8 cellular contexts compared by ENCODE assay signal in the genomic region with DNA sequence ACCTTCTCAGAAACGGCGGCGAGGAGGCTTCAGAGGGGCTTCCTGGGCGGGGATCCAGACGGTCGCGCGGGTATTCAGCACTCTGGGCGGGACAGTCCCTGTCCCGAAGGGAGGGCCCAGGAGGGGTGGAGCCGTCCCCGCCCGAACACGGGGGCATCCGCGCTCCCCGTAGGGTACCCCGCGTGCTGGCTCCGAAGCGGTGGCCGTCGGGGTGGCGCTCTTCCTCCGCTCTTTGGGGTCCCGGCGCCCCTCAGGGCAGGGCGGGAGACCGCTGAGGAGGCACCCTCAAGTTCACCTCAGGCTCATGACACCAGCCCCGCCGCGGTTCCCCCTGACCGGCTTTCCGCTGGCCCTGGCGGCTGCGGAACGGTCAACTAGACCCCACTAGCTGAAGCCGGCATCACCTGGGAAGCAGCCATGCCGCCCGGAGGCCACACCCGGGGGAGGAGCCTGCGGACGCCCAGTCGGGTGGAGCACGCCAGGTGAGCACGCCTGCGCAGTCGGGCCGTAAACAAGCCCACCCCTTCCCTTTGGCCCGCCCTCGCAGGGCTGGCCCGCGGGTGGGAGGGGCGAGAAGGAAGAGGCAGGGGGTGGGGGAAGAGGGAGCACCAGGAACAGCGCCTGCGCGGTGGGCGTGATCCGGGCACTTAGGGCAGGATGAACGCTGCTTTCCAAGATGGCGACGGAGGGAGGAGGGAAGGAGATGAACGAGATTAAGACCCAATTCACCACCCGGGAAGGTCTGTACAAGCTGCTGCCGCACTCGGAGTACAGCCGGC. TPM values are rescaled to one million over a fixed set of nuclear protein-coding genes. Genes with fewer than 3 reads are reported as not detected.
DNase-seq lines count a peak whose midpoint lies in the region; ATAC-seq, FAIRE-seq and TF ChIP-seq lines count a peak whose summit lies in the region.

A gene with protein sequence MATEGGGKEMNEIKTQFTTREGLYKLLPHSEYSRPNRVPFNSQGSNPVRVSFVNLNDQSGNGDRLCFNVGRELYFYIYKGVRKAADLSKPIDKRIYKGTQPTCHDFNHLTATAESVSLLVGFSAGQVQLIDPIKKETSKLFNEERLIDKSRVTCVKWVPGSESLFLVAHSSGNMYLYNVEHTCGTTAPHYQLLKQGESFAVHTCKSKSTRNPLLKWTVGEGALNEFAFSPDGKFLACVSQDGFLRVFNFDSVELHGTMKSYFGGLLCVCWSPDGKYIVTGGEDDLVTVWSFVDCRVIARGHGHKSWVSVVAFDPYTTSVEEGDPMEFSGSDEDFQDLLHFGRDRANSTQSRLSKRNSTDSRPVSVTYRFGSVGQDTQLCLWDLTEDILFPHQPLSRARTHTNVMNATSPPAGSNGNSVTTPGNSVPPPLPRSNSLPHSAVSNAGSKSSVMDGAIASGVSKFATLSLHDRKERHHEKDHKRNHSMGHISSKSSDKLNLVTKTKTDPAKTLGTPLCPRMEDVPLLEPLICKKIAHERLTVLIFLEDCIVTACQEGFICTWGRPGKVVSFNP (plus strand): TSS at position 650 of the 779 bp plus-strand sequence. CDS start 27 bp downstream, at position 677.

- H3K4me1 Mint-ChIP-seq in activated T-helper 2 cell treated with anti-CD3 and anti-CD28 coated beads, Interferon-gamma antibody, Interleukin-2, Interleukin-4, amounts not matched to agents 10 μg/mL and 5 μg/mL and 100 μg/mL, durations not matched to agents 14 hours and 24 hours and 36 hours (ENCODE audit: low read depth), result peaks cover 17% of the 10 kb centered on the region
- H3K4me1 Mint-ChIP-seq in nephron, result peaks cover 19% of the 10 kb centered on the region
- peaks cover 33% of the 10 kb centered on the region for H3K4me1 Mint-ChIP-seq in stimulated activated naive CD8-positive, alpha-beta T cell treated with anti-CD3 and anti-CD28 coated beads, Interleukin-15, Interleukin-2, amounts not matched to agents 100 ng/mL and 50 ng/mL, for 24 hours (ENCODE audit: low read depth)

- peak; percentile 82 for ATAC-seq in RWPE2 (ENCODE audit: low read depth)

- H3K9ac ChIP-seq in ES-I3 (ENCODE audit: low read depth, low read length), result peak within 1 kb of the TSS; percentile 86

- no peaks in the 10 kb centered on the region for H3K27me3 Mint-ChIP-seq in activated T-helper 2 cell treated with anti-CD3 and anti-CD28 coated beads, Interferon-gamma antibody, Interleukin-2, Interleukin-4, amounts not matched to agents 10 μg/mL and 5 μg/mL and 100 μg/mL, durations not matched to agents 14 hours and 24 hours and 36 hours (ENCODE audit: low read depth)
- no peaks in the 10 kb centered on the region for H3K27me3 Mint-ChIP-seq in nephron (ENCODE audit: low read depth)
- H3K27me3 Mint-ChIP-seq in stimulated activated naive CD8-positive, alpha-beta T cell treated with anti-CD3 and anti-CD28 coated beads, Interleukin-15, Interleukin-2, amounts not matched to agents 100 ng/mL and 50 ng/mL, for 24 hours, result no peaks in the 10 kb centered on the region

- peak; percentile 66 for TF ChIP-seq POLR2A in H54 (IDR thresholded peaks at IDR 0.05; ENCODE audit: low read depth, low read length)

- DNase-seq in H54 (ENCODE audit: insufficient read length, low spot score), result peak; percentile 94
- DNase-seq in LoVo (ENCODE audit: low spot score), result peak; percentile 99
- DNase-seq in RWPE2 (ENCODE audit: low spot score), result peak; percentile 100
- DNase-seq in activated T-helper 2 cell treated with anti-CD3 and anti-CD28 coated beads, Interferon-gamma antibody, Interleukin-2, Interleukin-4, amounts not matched to agents 10 μg/mL and 5 μg/mL and 100 μg/mL, durations not matched to agents 14 hours and 24 hours and 36 hours (ENCODE audit: low spot score), result peak; percentile 98
- DNase-seq in fibroblast of pulmonary artery (ENCODE audit: low read depth), result peak; percentile 97

- peaks cover 9% of the 10 kb centered on the region for H3K36me3 Mint-ChIP-seq in activated T-helper 2 cell treated with anti-CD3 and anti-CD28 coated beads, Interferon-gamma antibody, Interleukin-2, Interleukin-4, amounts not matched to agents 10 μg/mL and 5 μg/mL and 100 μg/mL, durations not matched to agents 14 hours and 24 hours and 36 hours (ENCODE audit: low read depth)
- peaks cover 3% of the 10 kb centered on the region for H3K36me3 Mint-ChIP-seq in nephron (ENCODE audit: low read depth)
- peaks cover 5% of the 10 kb centered on the region for H3K36me3 Mint-ChIP-seq in stimulated activated naive CD8-positive, alpha-beta T cell treated with anti-CD3 and anti-CD28 coated beads, Interleukin-15, Interleukin-2, amounts not matched to agents 100 ng/mL and 50 ng/mL, for 24 hours (ENCODE audit: low read depth)

- H3K27ac ChIP-seq in RWPE2 (ENCODE audit: poor library complexity, severe bottlenecking), result peak within 1 kb of the TSS; percentile 45

- H3K9me3 Mint-ChIP-seq in activated T-helper 2 cell treated with anti-CD3 and anti-CD28 coated beads, Interferon-gamma antibody, Interleukin-2, Interleukin-4, amounts not matched to agents 10 μg/mL and 5 μg/mL and 100 μg/mL, durations not matched to agents 14 hours and 24 hours and 36 hours, result no peaks in the 10 kb centered on the region
- no peaks in the 10 kb centered on the region for H3K9me3 Mint-ChIP-seq in nephron
- H3K9me3 Mint-ChIP-seq in stimulated activated naive CD8-positive, alpha-beta T cell treated with anti-CD3 and anti-CD28 coated beads, Interleukin-15, Interleukin-2, amounts not matched to agents 100 ng/mL and 50 ng/mL, for 24 hours, result no peaks in the 10 kb centered on the region

- H3K36me3 ChIP-seq in ES-I3 (ENCODE audit: insufficient read depth, low read length), result no peaks in the 10 kb centered on the region
- H3K36me3 ChIP-seq in RWPE2 (ENCODE audit: low read depth), result peaks cover 9% of the 10 kb centered on the region

- peak within 1 kb of the TSS; percentile 94 for H3K27ac Mint-ChIP-seq in activated T-helper 2 cell treated with anti-CD3 and anti-CD28 coated beads, Interferon-gamma antibody, Interleukin-2, Interleukin-4, amounts not matched to agents 10 μg/mL and 5 μg/mL and 100 μg/mL, durations not matched to agents 14 hours and 24 hours and 36 hours
- peak within 1 kb of the TSS; percentile 94 to 99 (median 99) for H3K27ac Mint-ChIP-seq in nephron
- peak within 1 kb of the TSS; percentile 92 for H3K27ac Mint-ChIP-seq in stimulated activated naive CD8-positive, alpha-beta T cell treated with anti-CD3 and anti-CD28 coated beads, Interleukin-15, Interleukin-2, amounts not matched to agents 100 ng/mL and 50 ng/mL, for 24 hours

- TF ChIP-seq CTCF in RWPE2 (IDR thresholded peaks at IDR 0.05; ENCODE audit: poor library complexity, severe bottlenecking) (peak; percentile 44), fibroblast of pulmonary artery (IDR thresholded peaks at IDR 0.05; ENCODE audit: low read length, missing control alignments) (no peak), nephron (IDR thresholded peaks at IDR 0.05; ENCODE audit: unreplicated experiment in 3 of 3) (no peak)

- H3K4me1 ChIP-seq in ES-I3 (ENCODE audit: insufficient read depth, low read length) (peaks cover 11% of the 10 kb centered on the region; the same call in 1 of the 2 replicates), RWPE2 (ENCODE audit: insufficient read depth, poor library complexity, severe bottlenecking) (peaks cover 5% of the 10 kb centered on the region)

- H3K9me3 ChIP-seq in ES-I3 (ENCODE audit: control insufficient read depth, insufficient read depth, low read length) (no peaks in the 10 kb centered on the region), RWPE2 (ENCODE audit: severe bottlenecking) (no peaks in the 10 kb centered on the region)

- intact Hi-C loops in activated T-helper 2 cell treated with anti-CD3 and anti-CD28 coated beads, Interferon-gamma antibody, Interleukin-2, Interleukin-4, amounts not matched to agents 10 μg/mL and 5 μg/mL and 100 μg/mL, durations not matched to agents 14 hours and 24 hours and 36 hours (cut with micrococcal nuclease), result loop anchor here (1.0 to 5.0 kb wide), 7 partner anchors 43 to 178 kb away; a partner anchor contains a TSS

- peak; percentile 99 for FAIRE-seq in H54 (lab: Jason Lieb, UNC)

- H3K4me3 Mint-ChIP-seq in activated T-helper 2 cell treated with anti-CD3 and anti-CD28 coated beads, Interferon-gamma antibody, Interleukin-2, Interleukin-4, amounts not matched to agents 10 μg/mL and 5 μg/mL and 100 μg/mL, durations not matched to agents 14 hours and 24 hours and 36 hours (ENCODE audit: low read depth), result peak within 1 kb of the TSS; percentile 94
- H3K4me3 Mint-ChIP-seq in nephron, result peak within 1 kb of the TSS; percentile 99
- peak within 1 kb of the TSS; percentile 95 for H3K4me3 Mint-ChIP-seq in stimulated activated naive CD8-positive, alpha-beta T cell treated with anti-CD3 and anti-CD28 coated beads, Interleukin-15, Interleukin-2, amounts not matched to agents 100 ng/mL and 50 ng/mL, for 24 hours

- peak within 1 kb of the TSS; percentile 91 for H3K4me3 ChIP-seq in RWPE2 (ENCODE audit: severe bottlenecking)
- peak within 1 kb of the TSS; percentile 95 for H3K4me3 ChIP-seq in fibroblast of pulmonary artery (replicated peaks; ENCODE audit: low read depth, low read length)

- no peaks in the 10 kb centered on the region for H3K27me3 ChIP-seq in RWPE2 (ENCODE audit: insufficient read depth, poor library complexity, severe bottlenecking)

RNA-seq across cellular contexts. Expression of the gene that starts here (rescaled TPM):
- total RNA-seq in activated T-helper 2 cell treated with anti-CD3 and anti-CD28 coated beads, Interferon-gamma antibody, Interleukin-2, Interleukin-4, amounts not matched to agents 10 μg/mL and 5 μg/mL and 100 μg/mL, durations not matched to agents 14 hours and 24 hours and 36 hours, result 35.3 and 37.0 TPM in 2 replicates

Comparison
In these comparisons a context has a peak if more than half of its experiments do, and no peak if none do; other contexts are left out.
1. Peak in every context shown above with its lines: DNase-seq, ATAC-seq, H3K4me3 ChIP-seq and H3K27ac ChIP-seq.